16 cellular contexts compared by ENCODE assay signal in the genomic region with DNA sequence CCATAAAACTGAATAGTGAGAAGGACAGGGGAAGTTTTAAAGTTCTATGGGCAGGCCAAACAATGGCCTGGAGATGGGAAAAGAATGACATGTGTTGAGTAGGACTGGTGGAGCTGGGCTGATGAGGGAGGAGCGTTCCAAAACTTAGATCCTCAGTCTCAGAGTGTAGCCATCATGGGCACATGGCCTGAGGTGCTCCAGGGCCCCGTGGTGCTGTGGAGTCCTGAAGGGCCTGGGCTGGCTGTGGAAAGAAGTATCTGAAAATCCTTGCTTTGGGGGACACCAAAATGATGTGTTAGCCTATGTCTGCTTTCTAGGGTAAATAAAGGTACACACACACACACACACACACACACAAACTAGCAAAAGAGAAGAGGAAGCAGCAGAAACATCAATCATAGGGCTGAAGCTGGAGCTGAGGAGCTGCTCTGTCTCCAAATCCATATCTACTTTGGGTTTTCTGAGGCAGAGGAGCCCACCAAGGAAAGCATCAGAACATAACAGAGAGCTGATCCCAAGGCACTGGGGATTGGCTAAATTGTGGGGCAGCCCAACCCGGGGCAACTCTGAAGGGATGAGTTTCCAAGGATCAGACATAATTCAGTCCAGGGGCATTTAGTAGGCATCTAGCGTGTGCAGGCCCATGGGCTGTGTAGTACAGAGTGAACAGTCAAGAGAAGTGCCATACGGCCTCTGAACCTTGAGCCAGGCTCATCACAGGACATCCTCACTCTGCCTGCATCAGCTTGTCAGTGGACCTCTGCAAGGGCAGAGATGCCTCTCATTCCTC.
"Had no signal": no experiment of that assay in that cellular context is flagged by ENCODE, and none has a peak within 500 bp of the region (broad histone marks: within the 10 kb centered on the region; RNA-seq: fewer than 3 reads in every experiment).

No MANE protein-coding gene starts in this region.

- H3K27me3 Mint-ChIP-seq: activated CD4-positive, alpha-beta T cell treated with anti-CD3 and anti-CD28 coated beads, Interleukin-2, amount 10 ng/mL, durations not matched to agents 24 days and 14 days; activated naive CD8-positive, alpha-beta T cell treated with anti-CD3 and anti-CD28 coated beads for 36 hours had no signal

- H3K4me3 Mint-ChIP-seq: activated CD4-positive, alpha-beta T cell treated with anti-CD3 and anti-CD28 coated beads, Interleukin-2, amount 10 ng/mL, durations not matched to agents 24 days and 14 days; activated naive CD8-positive, alpha-beta T cell treated with anti-CD3 and anti-CD28 coated beads for 36 hours; activated T-cell treated with anti-CD3 and anti-CD28 coated beads, Interleukin-2, amount 50 U/mL, for 4 hours; central memory CD8-positive, alpha-beta T cell; effector memory CD8-positive, alpha-beta T cell; neural progenitor cell; stimulated activated naive B cell treated with anti-CD40 and anti-IgM and Interleukin-4, amounts not matched to agents 10 μg/mL and 1 μg/mL and 100 μg/mL, for 72 hours; WTC11 had no signal

- H3K27ac Mint-ChIP-seq: activated CD4-positive, alpha-beta T cell treated with anti-CD3 and anti-CD28 coated beads, Interleukin-2, amount 10 ng/mL, durations not matched to agents 24 days and 14 days; activated naive CD8-positive, alpha-beta T cell treated with anti-CD3 and anti-CD28 coated beads for 36 hours; neural progenitor cell; stimulated activated naive B cell treated with anti-CD40 and anti-IgM and Interleukin-4, amounts not matched to agents 10 μg/mL and 1 μg/mL and 100 μg/mL, for 72 hours; WTC11 had no signal

- H3K9me3 Mint-ChIP-seq: activated CD4-positive, alpha-beta T cell treated with anti-CD3 and anti-CD28 coated beads, Interleukin-2, amount 10 ng/mL, durations not matched to agents 24 days and 14 days; activated naive CD8-positive, alpha-beta T cell treated with anti-CD3 and anti-CD28 coated beads for 36 hours; activated T-cell treated with anti-CD3 and anti-CD28 coated beads, Interleukin-2, amount 50 U/mL, for 4 hours; central memory CD8-positive, alpha-beta T cell; effector memory CD8-positive, alpha-beta T cell had no signal

- DNase-seq: activated CD4-positive, alpha-beta T cell treated with anti-CD3 and anti-CD28 coated beads, Interleukin-2, amount 10 ng/mL, durations not matched to agents 24 days and 14 days; activated naive CD8-positive, alpha-beta T cell treated with anti-CD3 and anti-CD28 coated beads for 36 hours; activated T-cell treated with anti-CD3 and anti-CD28 coated beads, Interleukin-2, amount 50 U/mL, for 4 hours; anterior cingulate cortex; brain microvascular endothelial cell; dermis blood vessel endothelial cell; effector memory CD8-positive, alpha-beta T cell; foreskin melanocyte; heart right ventricle; left cardiac atrium; stimulated activated CD4-positive, alpha-beta T cell treated with anti-CD3 and anti-CD28 coated beads, Interleukin-2, amount 100 ng/mL, for 48 hours; stimulated activated naive B cell treated with anti-CD40 and anti-IgM and Interleukin-4, amounts not matched to agents 10 μg/mL and 1 μg/mL and 100 μg/mL, for 72 hours; transverse colon had no signal

- H3K36me3 Mint-ChIP-seq: activated naive CD8-positive, alpha-beta T cell treated with anti-CD3 and anti-CD28 coated beads for 36 hours; neural progenitor cell; stimulated activated naive B cell treated with anti-CD40 and anti-IgM and Interleukin-4, amounts not matched to agents 10 μg/mL and 1 μg/mL and 100 μg/mL, for 72 hours; WTC11 had no signal

- ATAC-seq: activated T-cell treated with anti-CD3 and anti-CD28 coated beads, Interleukin-2, amount 50 U/mL, for 4 hours; effector memory CD8-positive, alpha-beta T cell; heart right ventricle; left cardiac atrium; stimulated activated naive B cell treated with anti-CD40 and anti-IgM and Interleukin-4, amounts not matched to agents 10 μg/mL and 1 μg/mL and 100 μg/mL, for 72 hours; WTC11 had no signal
